In genomic region chr3:67278015-67278618, GRCh38 we compare ENCODE assay signal across 22 cellular contexts.
DNase-seq lines count a peak whose midpoint lies in the region; ATAC-seq, FAIRE-seq and TF ChIP-seq lines count a peak whose summit lies in the region.
"Had no signal": no experiment of that assay in that cellular context is flagged by ENCODE, and none has a peak within 500 bp of the region (broad histone marks: within the 10 kb centered on the region; RNA-seq: fewer than 3 reads in every experiment).

No MANE protein-coding gene starts in this region.

- ATAC-seq in lung (ENCODE audit: insufficient read depth, low FRiP score) (peak; percentile 19), upper lobe of right lung (peak; percentile 47), GM18505 (IDR thresholded peaks at IDR 0.05; ENCODE audit: unreplicated experiment) (no peak)
- ATAC-seq: A549, GM23338, HCT116 had no signal

- H3K27me3 ChIP-seq in lung (ENCODE audit: control insufficient read depth, insufficient read depth) (no peaks in the 10 kb centered on the region), parathyroid adenoma (ENCODE audit: control insufficient read depth, insufficient read depth, low read length) (no peaks in the 10 kb centered on the region), upper lobe of right lung (no peaks in the 10 kb centered on the region)

- no peaks in the 10 kb centered on the region for H3K27me3 Mint-ChIP-seq in endothelial cell (ENCODE audit: unreplicated experiment)

- no peak for DNase-seq in lung (ENCODE audit: low spot score)
- no peak for DNase-seq in upper lobe of right lung
- no peak for DNase-seq in NCI-H2196 (lab: John Stamatoyannopoulos, UW; ENCODE audit: unreplicated experiment)
- DNase-seq in endothelial cell (ENCODE audit: low spot score) = no peak
- DNase-seq: 8988T; ACHN; C1 segment of cervical spinal cord; Calu3; CD4-positive, alpha-beta memory T cell; COR-L47; DMS53; DMS79 treated with DMSO at 0.1 percent for 48 hours; GF-D8; H9 had no signal

- no peak overlapping the region for H3K9ac ChIP-seq in parathyroid adenoma

- peak overlapping the region; percentile 59 for H2AFZ ChIP-seq in parathyroid adenoma
- H2AFZ ChIP-seq: GM23338 had no signal

- no peak overlapping the region for H3K4me2 ChIP-seq in parathyroid adenoma (ENCODE audit: low read length)
- H3K4me2 ChIP-seq: A549, GM23338 had no signal

- H3K27ac Mint-ChIP-seq in endothelial cell (ENCODE audit: unreplicated experiment) = no peak overlapping the region
- H3K27ac Mint-ChIP-seq: CD4-positive, alpha-beta memory T cell; GM23338; H9 had no signal

- no peak overlapping the region for H3K4me3 Mint-ChIP-seq in endothelial cell (ENCODE audit: unreplicated experiment)
- H3K4me3 Mint-ChIP-seq: CD4-positive, alpha-beta memory T cell; GM23338; H9 had no signal

- H3K9me3 Mint-ChIP-seq in endothelial cell (ENCODE audit: unreplicated experiment) = no peaks in the 10 kb centered on the region
- H3K9me3 Mint-ChIP-seq: GM23338, H9 had no signal

- TF ChIP-seq POLR2A in GM18505 (IDR thresholded peaks at IDR 0.05; ENCODE audit: borderline replicate concordance, extremely low read depth, insufficient read depth, insufficient read length) = no peak

- peak; percentile 65 for FAIRE-seq in islet of Langerhans (lab: Jason Lieb, UNC)
- FAIRE-seq: A549, GM12891, GM19239 had no signal

- no peaks in the 10 kb centered on the region for H3K79me2 ChIP-seq in parathyroid adenoma

- H3K36me3 Mint-ChIP-seq in endothelial cell (ENCODE audit: low read depth, unreplicated experiment) = no peaks in the 10 kb centered on the region
- H3K36me3 Mint-ChIP-seq: CD4-positive, alpha-beta memory T cell had no signal

- H3K9me3 ChIP-seq in lung (ENCODE audit: control insufficient read depth in 2 of 2, insufficient read depth in 1 of 2, low read length in 1 of 2) (no peaks in the 10 kb centered on the region), parathyroid adenoma (ENCODE audit: control insufficient read depth, low read length) (no peaks in the 10 kb centered on the region), upper lobe of right lung (no peaks in the 10 kb centered on the region)
- H3K9me3 ChIP-seq: A549 had no signal

- TF ChIP-seq CTCF in lung (IDR thresholded peaks at IDR 0.05; ENCODE audit: control extremely low read depth, extremely low read depth) (no peak), parathyroid adenoma (IDR thresholded peaks at IDR 0.05) (no peak), upper lobe of right lung (IDR thresholded peaks at IDR 0.05) (no peak), endothelial cell (IDR thresholded peaks at IDR 0.05; ENCODE audit: unreplicated experiment) (no peak)

- H3K4me1 ChIP-seq in lung (ENCODE audit: control insufficient read depth in 2 of 2, insufficient read depth in 2 of 2, low read length in 2 of 2) = no peaks in the 10 kb centered on the region
- H3K4me1 ChIP-seq in parathyroid adenoma = peaks cover 8% of the 10 kb centered on the region
- no peaks in the 10 kb centered on the region for H3K4me1 ChIP-seq in upper lobe of right lung
- H3K4me1 ChIP-seq: A549 had no signal

- no peaks in the 10 kb centered on the region for H3K4me1 Mint-ChIP-seq in endothelial cell (ENCODE audit: unreplicated experiment)
- H3K4me1 Mint-ChIP-seq: CD4-positive, alpha-beta memory T cell; GM23338; H9 had no signal

- H3K4me3 ChIP-seq in lung (no peak overlapping the region), parathyroid adenoma (ENCODE audit: low read depth, low read length) (no peak overlapping the region), upper lobe of right lung (no peak overlapping the region)
- H3K4me3 ChIP-seq: A549, GM23338 had no signal

- H3K27ac ChIP-seq in lung (ENCODE audit: low read depth in 1 of 2, low read length in 1 of 2) (no peak overlapping the region), parathyroid adenoma (no peak overlapping the region), upper lobe of right lung (no peak overlapping the region)
- H3K27ac ChIP-seq: A549 had no signal

- intact Hi-C loops in upper lobe of right lung (cut with DNase I) = no loop called here

- no peaks in the 10 kb centered on the region for H3K36me3 ChIP-seq in lung (ENCODE audit: control insufficient read depth in 2 of 2, insufficient read depth in 2 of 2, low read length in 2 of 2)
- no peaks in the 10 kb centered on the region for H3K36me3 ChIP-seq in parathyroid adenoma (ENCODE audit: control insufficient read depth, insufficient read depth, low read length)
- no peaks in the 10 kb centered on the region for H3K36me3 ChIP-seq in upper lobe of right lung

- WGBS in lung, 2 donors = 65 to 79% methylated on average over 3 of the region's 3 CpGs
